8 cellular contexts compared by ENCODE assay signal in genomic region chr3:50358355-50358926, GRCh38. TPM values are rescaled to one million over a fixed set of nuclear protein-coding genes. Genes with fewer than 3 reads are reported as not detected.
DNase-seq lines count a peak whose midpoint lies in the region; TF ChIP-seq lines count a peak whose summit lies in the region.

No MANE protein-coding gene starts in this region.

- peaks cover 2% of the 10 kb centered on the region for H3K9me3 ChIP-seq in iPS-18c (ENCODE audit: control insufficient read depth, insufficient read depth, low read length)
- no peaks in the 10 kb centered on the region for H3K9me3 ChIP-seq in stomach

- H3K4me1 ChIP-seq in stomach: peaks cover 35 to 62% (median 50%) of the 10 kb centered on the region in 4 donors

- peak overlapping the region; percentile 99 for H3K4me3 Mint-ChIP-seq in activated T-helper 1 cell treated with anti-CD3 and anti-CD28 coated beads, Interleukin-12 subunit alpha, Interleukin-12 subunit beta, Interleukin-2, Interleukin-4 antibody, amounts not matched to agents 30 ng/mL and 10 ng/mL and 1 ng/mL, durations not matched to agents 14 hours and 24 hours and 36 hours

- H3K36me3 Mint-ChIP-seq in activated T-helper 1 cell treated with anti-CD3 and anti-CD28 coated beads, Interleukin-12 subunit alpha, Interleukin-12 subunit beta, Interleukin-2, Interleukin-4 antibody, amounts not matched to agents 30 ng/mL and 10 ng/mL and 1 ng/mL, durations not matched to agents 14 hours and 24 hours and 36 hours (ENCODE audit: low read depth): peaks cover 16% of the 10 kb centered on the region

- no peaks in the 10 kb centered on the region for H3K27me3 ChIP-seq in stomach

- TF ChIP-seq EP300 in stomach (IDR thresholded peaks at IDR 0.05): no peak

- peak overlapping the region; percentile 75 for H3K27ac Mint-ChIP-seq in activated T-helper 1 cell treated with anti-CD3 and anti-CD28 coated beads, Interleukin-12 subunit alpha, Interleukin-12 subunit beta, Interleukin-2, Interleukin-4 antibody, amounts not matched to agents 30 ng/mL and 10 ng/mL and 1 ng/mL, durations not matched to agents 14 hours and 24 hours and 36 hours

- DNase-seq in DMS 273 (lab: John Stamatoyannopoulos, UW; ENCODE audit: unreplicated experiment): peak; percentile 31
- DNase-seq in DMS 273 treated with DMSO at 0.1 percent for 48 hours (lab: John Stamatoyannopoulos, UW): no peak
- no peak for DNase-seq in activated T-helper 1 cell treated with anti-CD3 and anti-CD28 coated beads, Interleukin-12 subunit alpha, Interleukin-12 subunit beta, Interleukin-2, Interleukin-4 antibody, amounts not matched to agents 30 ng/mL and 10 ng/mL and 1 ng/mL, durations not matched to agents 14 hours and 24 hours and 36 hours (ENCODE audit: low spot score)
- DNase-seq in stomach: no peak
- no peak for DNase-seq in inferior parietal cortex (ENCODE audit: extremely low spot score)
- no peak for DNase-seq in mesenteric fat pad (ENCODE audit: low spot score)
- DNase-seq in stimulated activated naive CD4-positive, alpha-beta T cell (lab: John Stamatoyannopoulos, UW): no peak

- intact Hi-C loops in activated T-helper 1 cell treated with anti-CD3 and anti-CD28 coated beads, Interleukin-12 subunit alpha, Interleukin-12 subunit beta, Interleukin-2, Interleukin-4 antibody, amounts not matched to agents 30 ng/mL and 10 ng/mL and 1 ng/mL, durations not matched to agents 14 hours and 24 hours and 36 hours (cut with micrococcal nuclease): loop anchor here (2.0 to 10.0 kb wide), 5 partner anchors 252 to 1696 kb away; partner anchors contain the start of genes CISH, DUSP7, MANF and RPL29
- intact Hi-C loops in stomach (cut with DNase I; ENCODE audit: low total_unique reads): no loop called here

- 19 to 38% (median 31%) methylated on average over 14 to 25 of the region's 25 CpGs for WGBS in stomach, 5 donors

- TF ChIP-seq POLR2A in stomach (IDR thresholded peaks at IDR 0.05): no peak

- peak overlapping the region; percentile 86 to 92 (median 91) for H3K27ac ChIP-seq in stomach

- no peak for TF ChIP-seq CTCF in stomach (IDR thresholded peaks at IDR 0.05)

- peaks cover 45% of the 10 kb centered on the region for H3K4me1 Mint-ChIP-seq in activated T-helper 1 cell treated with anti-CD3 and anti-CD28 coated beads, Interleukin-12 subunit alpha, Interleukin-12 subunit beta, Interleukin-2, Interleukin-4 antibody, amounts not matched to agents 30 ng/mL and 10 ng/mL and 1 ng/mL, durations not matched to agents 14 hours and 24 hours and 36 hours (ENCODE audit: low read depth)

- H3K36me3 ChIP-seq in stomach: peaks cover 29 to 47% (median 35%) of the 10 kb centered on the region in 4 donors

- peak overlapping the region; percentile 84 for H3K4me3 ChIP-seq in iPS-18c (ENCODE audit: insufficient read depth, low read depth, low read length)
- peak overlapping the region; percentile 68 to 89 (median 84) for H3K4me3 ChIP-seq in stomach

- H3K27me3 Mint-ChIP-seq in activated T-helper 1 cell treated with anti-CD3 and anti-CD28 coated beads, Interleukin-12 subunit alpha, Interleukin-12 subunit beta, Interleukin-2, Interleukin-4 antibody, amounts not matched to agents 30 ng/mL and 10 ng/mL and 1 ng/mL, durations not matched to agents 14 hours and 24 hours and 36 hours (ENCODE audit: insufficient read depth): peaks cover 2% of the 10 kb centered on the region

- no peaks in the 10 kb centered on the region for H3K9me3 Mint-ChIP-seq in activated T-helper 1 cell treated with anti-CD3 and anti-CD28 coated beads, Interleukin-12 subunit alpha, Interleukin-12 subunit beta, Interleukin-2, Interleukin-4 antibody, amounts not matched to agents 30 ng/mL and 10 ng/mL and 1 ng/mL, durations not matched to agents 14 hours and 24 hours and 36 hours

RNA-seq across cellular contexts. Expression of gene TMEM115, which starts 0.9 kb away (rescaled TPM):
- total RNA-seq in activated T-helper 1 cell treated with anti-CD3 and anti-CD28 coated beads, Interleukin-12 subunit alpha, Interleukin-12 subunit beta, Interleukin-2, Interleukin-4 antibody, amounts not matched to agents 30 ng/mL and 10 ng/mL and 1 ng/mL, durations not matched to agents 14 hours and 24 hours and 36 hours: 23.6 and 25.4 TPM in 2 replicates
- total RNA-seq in stomach: 100 to 1,000 TPM in 1 of 5 donors, 10 to 100 TPM in 4; 25.0 to 128 (median 27.4) TPM
- polyA plus RNA-seq in stomach: 10 to 100 TPM; 14.6 to 27.7 (median 14.7) TPM
- total RNA-seq in mesenteric fat pad: 45.6 TPM

RNA-seq across cellular contexts. Expression of gene CYB561D2, which starts 7.8 kb away (rescaled TPM):
- 30.0 and 35.9 TPM in 2 replicates for total RNA-seq in activated T-helper 1 cell treated with anti-CD3 and anti-CD28 coated beads, Interleukin-12 subunit alpha, Interleukin-12 subunit beta, Interleukin-2, Interleukin-4 antibody, amounts not matched to agents 30 ng/mL and 10 ng/mL and 1 ng/mL, durations not matched to agents 14 hours and 24 hours and 36 hours
- 10 to 100 TPM in 2 of 5 donors, 1 to 10 TPM in 2, not detected in 1; 6.1 to 16.3 (median 10.3) TPM for total RNA-seq in stomach
- polyA plus RNA-seq in stomach: 10 to 100 TPM; 10.4 to 26.1 (median 17.4) TPM
- total RNA-seq in mesenteric fat pad: 18.1 TPM

RNA-seq across cellular contexts. Expression of gene NPRL2, which starts 7.9 kb away (rescaled TPM):
- total RNA-seq in activated T-helper 1 cell treated with anti-CD3 and anti-CD28 coated beads, Interleukin-12 subunit alpha, Interleukin-12 subunit beta, Interleukin-2, Interleukin-4 antibody, amounts not matched to agents 30 ng/mL and 10 ng/mL and 1 ng/mL, durations not matched to agents 14 hours and 24 hours and 36 hours: 43.7 and 46.6 TPM in 2 replicates
- total RNA-seq in stomach: 10 to 100 TPM in 3 of 5 donors, 1 to 10 TPM in 2; 4.5 to 75.0 (median 13.0) TPM
- polyA plus RNA-seq in stomach: 10 to 100 TPM; 20.8 to 27.6 (median 27.0) TPM
- 17.3 TPM for total RNA-seq in mesenteric fat pad

RNA-seq across cellular contexts. Expression of gene ZMYND10, which starts 12.9 kb away (rescaled TPM):
- 1.5 and 1.7 TPM in 2 replicates for total RNA-seq in activated T-helper 1 cell treated with anti-CD3 and anti-CD28 coated beads, Interleukin-12 subunit alpha, Interleukin-12 subunit beta, Interleukin-2, Interleukin-4 antibody, amounts not matched to agents 30 ng/mL and 10 ng/mL and 1 ng/mL, durations not matched to agents 14 hours and 24 hours and 36 hours
- total RNA-seq in stomach (10 to 100 TPM in 1 of 5 donors, under 1 TPM in 3, not detected in 1; 0.87 to 61.4 (median 0.91) TPM), mesenteric fat pad (0.71 TPM)
- 1 to 10 TPM in 2 of 3 donors, under 1 TPM in 1; 0.87 to 3.7 (median 1.2) TPM for polyA plus RNA-seq in stomach

RNA-seq across cellular contexts. Expression of gene RASSF1, which starts 17.8 kb away (rescaled TPM):
- total RNA-seq in activated T-helper 1 cell treated with anti-CD3 and anti-CD28 coated beads, Interleukin-12 subunit alpha, Interleukin-12 subunit beta, Interleukin-2, Interleukin-4 antibody, amounts not matched to agents 30 ng/mL and 10 ng/mL and 1 ng/mL, durations not matched to agents 14 hours and 24 hours and 36 hours: 57.6 and 60.3 TPM in 2 replicates
- 10 to 100 TPM; 16.5 to 33.2 (median 22.6) TPM for total RNA-seq in stomach
- 10 to 100 TPM; 27.8 to 37.3 (median 29.6) TPM for polyA plus RNA-seq in stomach
- 45.3 TPM for total RNA-seq in mesenteric fat pad
